Comparison of ENCODE assay signal across 12 cellular contexts in the genomic region with DNA sequence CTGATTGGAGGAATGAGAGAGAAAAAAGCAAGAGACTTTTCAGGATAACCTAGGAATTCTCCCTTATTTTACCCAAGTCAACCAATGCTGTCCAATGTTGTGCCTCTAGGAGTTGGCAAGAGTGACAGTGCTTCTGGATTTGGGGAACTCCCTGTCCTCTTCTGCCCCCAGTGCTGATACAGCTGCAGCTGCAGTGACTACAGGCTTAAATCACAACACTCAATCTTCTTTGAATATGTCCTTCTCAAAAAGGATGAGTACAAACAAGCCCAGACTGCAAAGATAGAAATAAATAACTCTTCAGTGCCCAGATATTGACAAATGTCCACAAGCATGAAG.
DNase-seq lines count a peak whose midpoint lies in the region; ATAC-seq and TF ChIP-seq lines count a peak whose summit lies in the region.
"Had no signal": no experiment of that assay in that cellular context is flagged by ENCODE, and none has a peak within 500 bp of the region (broad histone marks: within the 10 kb centered on the region; RNA-seq: fewer than 3 reads in every experiment).

No MANE protein-coding gene starts in this region.

- no peaks in the 10 kb centered on the region for H3K27me3 Mint-ChIP-seq in MCF 10A (ENCODE audit: insufficient read depth, unreplicated experiment)
- no peaks in the 10 kb centered on the region for H3K27me3 Mint-ChIP-seq in natural killer cell (ENCODE audit: low read depth in 2 of 2)

- H3K36me3 ChIP-seq in breast epithelium (no peaks in the 10 kb centered on the region), hepatocyte (replicated peaks; ENCODE audit: insufficient read depth, low read depth) (no peaks in the 10 kb centered on the region), thyroid gland (no peaks in the 10 kb centered on the region), Karpas-422 (ENCODE audit: insufficient read depth, low read length) (no peaks in the 10 kb centered on the region)

- H3K27me3 ChIP-seq in breast epithelium (no peaks in the 10 kb centered on the region), hepatocyte (no peaks in the 10 kb centered on the region), thyroid gland (no peaks in the 10 kb centered on the region), Karpas-422 (ENCODE audit: low read length) (no peaks in the 10 kb centered on the region)

- H3K4me3 Mint-ChIP-seq in MCF 10A (ENCODE audit: unreplicated experiment) (no peak overlapping the region), natural killer cell (no peak overlapping the region)
- H3K4me3 Mint-ChIP-seq: CD14-positive monocyte had no signal

- H3K4me1 ChIP-seq in breast epithelium (no peaks in the 10 kb centered on the region), hepatocyte (ENCODE audit: insufficient read depth) (peaks cover 21% of the 10 kb centered on the region), thyroid gland (peaks cover 50 to 53% of the 10 kb centered on the region in 2 donors), Karpas-422 (ENCODE audit: low read length) (peaks cover 9% of the 10 kb centered on the region)

- DNase-seq in MCF 10A (ENCODE audit: unreplicated experiment) (no peak), breast epithelium (ENCODE audit: low spot score in 2 of 2) (no peak), SHP77 (lab: John Stamatoyannopoulos, UW) (peak; percentile 66 to 78), hepatocyte (ENCODE audit: low spot score) (no peak), thyroid gland (no peak), Karpas-422 (no peak), natural killer cell (no peak)
- DNase-seq: GM23248, NCI-H1048 had no signal

- H3K9me2 ChIP-seq in hepatocyte (replicated peaks; ENCODE audit: insufficient read depth) (no peaks in the 10 kb centered on the region), Karpas-422 (replicated peaks; ENCODE audit: insufficient read depth, low read length) (no peaks in the 10 kb centered on the region)

- POLR2A ChIA-PET in MCF 10A (lab: Yijun Ruan, JAX), result no interaction called here

- ATAC-seq in GM19397 (IDR thresholded peaks at IDR 0.05; ENCODE audit: unreplicated experiment), result no peak
- ATAC-seq in natural killer cell, result no peak
- ATAC-seq: K562 had no signal

- H3K9me3 ChIP-seq in breast epithelium (no peaks in the 10 kb centered on the region), hepatocyte (ENCODE audit: low read depth) (peaks cover 9% of the 10 kb centered on the region), thyroid gland (no peaks in the 10 kb centered on the region), Karpas-422 (ENCODE audit: low read length) (no peaks in the 10 kb centered on the region)

- CTCF ChIA-PET in MCF 10A (lab: Yijun Ruan, JAX), result interaction anchor here (0.5 kb wide), 1 partner anchor 39 kb away, joined by 4 read pairs; no protein-coding TSS in a partner anchor

- TF ChIP-seq POLR2A in breast epithelium (IDR thresholded peaks at IDR 0.05) (no peak), thyroid gland (IDR thresholded peaks at IDR 0.05) (no peak)

- no TSS peak for BruUV-seq in MCF 10A (replicated peaks; lab: Mats Ljungman, UMichigan)

- no peak overlapping the region for H3K4me3 ChIP-seq in breast epithelium
- H3K4me3 ChIP-seq in hepatocyte, result no peak overlapping the region
- no peak overlapping the region for H3K4me3 ChIP-seq in thyroid gland (replicated peaks in 1 of 3)
- H3K4me3 ChIP-seq in Karpas-422 (ENCODE audit: low read length), result no peak overlapping the region
- H3K4me3 ChIP-seq: GM23248, K562 had no signal

- H3K4me2 ChIP-seq in hepatocyte (no peak overlapping the region), Karpas-422 (ENCODE audit: low read depth, low read length, poor library complexity, severe bottlenecking) (no peak overlapping the region)

- no peaks in the 10 kb centered on the region for H3K4me1 Mint-ChIP-seq in MCF 10A (ENCODE audit: insufficient read depth, unreplicated experiment)
- no peaks in the 10 kb centered on the region for H3K4me1 Mint-ChIP-seq in natural killer cell

- H3K9me3 Mint-ChIP-seq in MCF 10A (ENCODE audit: unreplicated experiment) (no peaks in the 10 kb centered on the region), natural killer cell (peaks cover 0 to 8% of the 10 kb centered on the region in 2 donors)

- intact Hi-C loops in MCF 10A (cut with micrococcal nuclease) (no loop called here), breast epithelium (cut with DNase I; ENCODE audit: low total_unique reads) (no loop called here), thyroid gland (cut with DNase I) (no loop called here), natural killer cell (cut with micrococcal nuclease) (no loop called here)

- no peak overlapping the region for H3K9ac ChIP-seq in Karpas-422 (ENCODE audit: low read length)
- H3K9ac ChIP-seq: GM23248 had no signal

- no peak for TF ChIP-seq CTCF in MCF 10A (IDR thresholded peaks at IDR 0.05; ENCODE audit: unreplicated experiment)
- TF ChIP-seq CTCF in breast epithelium (IDR thresholded peaks at IDR 0.05), result no peak
- TF ChIP-seq CTCF in hepatocyte (IDR thresholded peaks at IDR 0.05; ENCODE audit: poor library complexity), result no peak
- peak in 2 of 6 experiments; percentile 15 to 27 for TF ChIP-seq CTCF in thyroid gland (IDR thresholded peaks at IDR 0.05)
- no peak for TF ChIP-seq CTCF in natural killer cell (IDR thresholded peaks at IDR 0.05)

- H3K36me3 Mint-ChIP-seq in MCF 10A (ENCODE audit: insufficient read depth, unreplicated experiment) (no peaks in the 10 kb centered on the region), natural killer cell (no peaks in the 10 kb centered on the region)
- H3K36me3 Mint-ChIP-seq: CD14-positive monocyte had no signal

- no peak overlapping the region for H3K27ac ChIP-seq in breast epithelium
- H3K27ac ChIP-seq in hepatocyte, result peak overlapping the region; percentile 85
- peak overlapping the region; percentile 79 to 89 (median 85) for H3K27ac ChIP-seq in thyroid gland
- no peak overlapping the region for H3K27ac ChIP-seq in Karpas-422 (ENCODE audit: low read length)
- H3K27ac ChIP-seq: GM23248 had no signal

- H4K20me1 ChIP-seq in hepatocyte (ENCODE audit: insufficient read depth, poor library complexity, severe bottlenecking), result no peaks in the 10 kb centered on the region
- no peaks in the 10 kb centered on the region for H4K20me1 ChIP-seq in Karpas-422 (ENCODE audit: insufficient read depth, low read depth, low read length)

- no peak overlapping the region for H2AFZ ChIP-seq in hepatocyte
- H2AFZ ChIP-seq in Karpas-422 (ENCODE audit: low read length), result no peak overlapping the region
- H2AFZ ChIP-seq: GM23248 had no signal

- H3K27ac Mint-ChIP-seq in MCF 10A (ENCODE audit: low read depth, unreplicated experiment) (peak overlapping the region; percentile 17), natural killer cell (no peak overlapping the region)

- no peaks in the 10 kb centered on the region for H3K79me2 ChIP-seq in hepatocyte
- no peaks in the 10 kb centered on the region for H3K79me2 ChIP-seq in Karpas-422 (ENCODE audit: low read length)

Comparison
In these comparisons a context has a peak if more than half of its experiments do, and no peak if none do; other contexts are left out.
1. DNase-seq: peak in SHP77 (2 of 2); none in MCF 10A (single experiment), breast epithelium (0 of 2), hepatocyte (single experiment), thyroid gland (0 of 2), Karpas-422 (single experiment) and natural killer cell (single experiment).
2. H3K27ac ChIP-seq: peak in hepatocyte (single experiment) and thyroid gland (3 of 3); none in breast epithelium (0 of 2) and Karpas-422 (single experiment).